9 cellular contexts compared by ENCODE assay signal in genomic region chr3:32493437-32494414, GRCh38. TPM values are rescaled to one million over a fixed set of nuclear protein-coding genes. Genes with fewer than 3 reads are reported as not detected.
DNase-seq lines count a peak whose midpoint lies in the region; ATAC-seq lines count a peak whose summit lies in the region.
"Had no signal": no experiment of that assay in that cellular context is flagged by ENCODE, and none has a peak within 500 bp of the region (broad histone marks: within the 10 kb centered on the region; RNA-seq: fewer than 3 reads in every experiment).

No MANE protein-coding gene starts in this region.

- POLR2A ChIA-PET in naive thymus-derived CD8-positive, alpha-beta T cell (lab: Charles Lee) = no interaction called here

- H3K4me1 Mint-ChIP-seq in naive thymus-derived CD8-positive, alpha-beta T cell = peaks cover 4 to 32% (median 18%) of the 10 kb centered on the region in 4 donors

- ATAC-seq in GM18499 (IDR thresholded peaks at IDR 0.05; ENCODE audit: insufficient read depth, unreplicated experiment) (peak; percentile 71), GM21528 (IDR thresholded peaks at IDR 0.05; ENCODE audit: low FRiP score, unreplicated experiment) (peak; percentile 60), HG03457 (IDR thresholded peaks at IDR 0.05; ENCODE audit: unreplicated experiment) (peak; percentile 86), Right ventricle myocardium inferior (no peak)
- no peak for ATAC-seq in naive thymus-derived CD8-positive, alpha-beta T cell

- peak; percentile 48 for DNase-seq in kidney glomerular epithelial cell (lab: John Stamatoyannopoulos, UW)
- DNase-seq in NOMO-1 (lab: John Stamatoyannopoulos, UW; ENCODE audit: unreplicated experiment in 2 of 2) = no peak
- no peak for DNase-seq in cerebellar nuclear complex (lab: John Stamatoyannopoulos, UW)
- no peak for DNase-seq in Right ventricle myocardium inferior (ENCODE audit: missing footprints)
- DNase-seq in naive thymus-derived CD8-positive, alpha-beta T cell = no peak
- DNase-seq: NCI-H1048 had no signal

- no peak overlapping the region for H3K27ac Mint-ChIP-seq in naive thymus-derived CD8-positive, alpha-beta T cell

- H3K27me3 Mint-ChIP-seq in naive thymus-derived CD8-positive, alpha-beta T cell = no peaks in the 10 kb centered on the region

- H3K4me3 Mint-ChIP-seq in naive thymus-derived CD8-positive, alpha-beta T cell = no peak overlapping the region

- H3K36me3 Mint-ChIP-seq in naive thymus-derived CD8-positive, alpha-beta T cell = peaks cover 0 to 18% (median 5%) of the 10 kb centered on the region in 3 donors

- no peaks in the 10 kb centered on the region for H3K9me3 Mint-ChIP-seq in naive thymus-derived CD8-positive, alpha-beta T cell

- intact Hi-C loops in Right ventricle myocardium inferior (cut with DNase I) = no loop called here

RNA-seq across cellular contexts. Expression of gene CMTM6, which starts 8.9 kb away (rescaled TPM):
- 11.3 TPM for total RNA-seq in Right ventricle myocardium inferior
- total RNA-seq in naive thymus-derived CD8-positive, alpha-beta T cell = 10 to 100 TPM; 26.2 to 29.7 TPM
- 10 to 100 TPM; 36.2 to 61.4 (median 40.0) TPM for polyA plus RNA-seq in naive thymus-derived CD8-positive, alpha-beta T cell

Comparison
In these comparisons a context has a peak if more than half of its experiments do, and no peak if none do; other contexts are left out.
1. ATAC-seq: peak in GM18499 (single experiment), GM21528 (single experiment) and HG03457 (single experiment); none in Right ventricle myocardium inferior (single experiment) and naive thymus-derived CD8-positive, alpha-beta T cell (0 of 2).